1 cellular context compared by ENCODE assay signal in genomic region chr14:69633238-69633637, GRCh38.
TF ChIP-seq lines count a peak whose summit lies in the region.

No MANE protein-coding gene starts in this region.

TF ChIP-seq in WTC11, 78 proteins besides CTCF, POLR2A, EP300 and RAD21 (continued from another document):
- TF ChIP-seq AR (CRISPR knock-in tag; IDR thresholded peaks at IDR 0.05) (no peak), HMGA2 (CRISPR knock-in tag; IDR thresholded peaks at IDR 0.05) (no peak), ZNF423 (CRISPR knock-in tag; IDR thresholded peaks at IDR 0.05) (no peak), JUN (CRISPR knock-in tag; IDR thresholded peaks at IDR 0.05) (no peak), ESRRA (CRISPR knock-in tag; IDR thresholded peaks at IDR 0.05; ENCODE audit: borderline replicate concordance) (no peak)
- TF ChIP-seq, protein P1, sequence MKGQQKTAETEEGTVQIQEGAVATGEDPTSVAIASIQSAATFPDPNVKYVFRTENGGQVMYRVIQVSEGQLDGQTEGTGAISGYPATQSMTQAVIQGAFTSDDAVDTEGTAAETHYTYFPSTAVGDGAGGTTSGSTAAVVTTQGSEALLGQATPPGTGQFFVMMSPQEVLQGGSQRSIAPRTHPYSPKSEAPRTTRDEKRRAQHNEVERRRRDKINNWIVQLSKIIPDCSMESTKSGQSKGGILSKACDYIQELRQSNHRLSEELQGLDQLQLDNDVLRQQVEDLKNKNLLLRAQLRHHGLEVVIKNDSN (CRISPR knock-in tag; IDR thresholded peaks at IDR 0.05) = no peak
